In genomic region chr4:8855781-8856245, GRCh38 we compare ENCODE assay signal across 1 cellular context.
TF ChIP-seq lines count a peak whose summit lies in the region.

No MANE protein-coding gene starts in this region.

TF ChIP-seq in HepG2, 621 proteins besides CTCF, POLR2A, EP300 and RAD21 (continued from another document):
- TF ChIP-seq ZBTB43 (CRISPR knock-in tag; conservative IDR thresholded peaks at IDR 0.05) (no peak), POGZ (CRISPR knock-in tag; IDR thresholded peaks at IDR 0.05) (no peak), ZNF646 (CRISPR knock-in tag; IDR thresholded peaks at IDR 0.05) (no peak), RBM22 (optimal IDR thresholded peaks at IDR 0.05; ENCODE audit: low read length) (no peak), ZNF652 (CRISPR knock-in tag; IDR thresholded peaks at IDR 0.05; ENCODE audit: borderline replicate concordance, low read depth) (no peak)
- TF ChIP-seq, protein P1, sequence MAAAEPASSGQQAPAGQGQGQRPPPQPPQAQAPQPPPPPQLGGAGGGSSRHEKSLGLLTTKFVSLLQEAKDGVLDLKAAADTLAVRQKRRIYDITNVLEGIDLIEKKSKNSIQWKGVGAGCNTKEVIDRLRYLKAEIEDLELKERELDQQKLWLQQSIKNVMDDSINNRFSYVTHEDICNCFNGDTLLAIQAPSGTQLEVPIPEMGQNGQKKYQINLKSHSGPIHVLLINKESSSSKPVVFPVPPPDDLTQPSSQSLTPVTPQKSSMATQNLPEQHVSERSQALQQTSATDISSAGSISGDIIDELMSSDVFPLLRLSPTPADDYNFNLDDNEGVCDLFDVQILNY (CRISPR knock-in tag; conservative IDR thresholded peaks at IDR 0.05) = no peak
